In genomic region chr2:28393115-28393836, GRCh38 we compare ENCODE assay signal across 7 cellular contexts. TPM values are rescaled to one million over a fixed set of nuclear protein-coding genes. Genes with fewer than 3 reads are reported as not detected.
DNase-seq lines count a peak whose midpoint lies in the region; ATAC-seq and TF ChIP-seq lines count a peak whose summit lies in the region.

No MANE protein-coding gene starts in this region.

- peaks cover 15% of the 10 kb centered on the region for H3K4me1 Mint-ChIP-seq in activated T-helper 17 cell treated with anti-CD3 and anti-CD28 coated beads, Interleukin-2, amount 50 U/mL, for 72 hours
- peaks cover 30% of the 10 kb centered on the region for H3K4me1 Mint-ChIP-seq in nephron progenitor cell

- peaks cover 0 to 6% (median 0%) of the 10 kb centered on the region in 4 donors for H3K36me3 ChIP-seq in upper lobe of left lung

- in situ Hi-C loops in GM13977 (cut with MboI; ENCODE audit: low pct_unique_long_range_greater_than_20kb, low sequenced_read_pairs, unreplicated experiment) = no loop called here

- TF ChIP-seq POLR2A in upper lobe of left lung (IDR thresholded peaks at IDR 0.05) = peak in 2 of 4 donors; percentile 1 to 79

- peaks cover 9% of the 10 kb centered on the region for H3K36me3 Mint-ChIP-seq in activated T-helper 17 cell treated with anti-CD3 and anti-CD28 coated beads, Interleukin-2, amount 50 U/mL, for 72 hours (ENCODE audit: low read depth)
- no peaks in the 10 kb centered on the region for H3K36me3 Mint-ChIP-seq in nephron progenitor cell (ENCODE audit: low read depth)

- peaks cover 1% of the 10 kb centered on the region for H3K9me3 Mint-ChIP-seq in activated T-helper 17 cell treated with anti-CD3 and anti-CD28 coated beads, Interleukin-2, amount 50 U/mL, for 72 hours
- no peaks in the 10 kb centered on the region for H3K9me3 Mint-ChIP-seq in nephron progenitor cell

- H3K27me3 Mint-ChIP-seq in activated T-helper 17 cell treated with anti-CD3 and anti-CD28 coated beads, Interleukin-2, amount 50 U/mL, for 72 hours = no peaks in the 10 kb centered on the region
- peaks cover 6% of the 10 kb centered on the region for H3K27me3 Mint-ChIP-seq in nephron progenitor cell (ENCODE audit: low read depth, poor library complexity)

- peak overlapping the region; percentile 62 to 86 (median 84) for H3K4me3 ChIP-seq in upper lobe of left lung

- no peak for ATAC-seq in activated T-helper 17 cell treated with anti-CD3 and anti-CD28 coated beads, Interleukin-2, amount 50 U/mL, for 72 hours (replicated peaks)
- ATAC-seq in upper lobe of left lung (ENCODE audit: low FRiP score in 2 of 2) (peak in 1 of 2 donors; percentile 20), GM19035 (IDR thresholded peaks at IDR 0.05; ENCODE audit: unreplicated experiment) (no peak)

- H3K27ac ChIP-seq in upper lobe of left lung = peak overlapping the region; percentile 98 to 100 (median 99)

- TF ChIP-seq EP300 in upper lobe of left lung (IDR thresholded peaks at IDR 0.05) = no peak

- no peaks in the 10 kb centered on the region for H3K9me3 ChIP-seq in upper lobe of left lung

- H3K27me3 ChIP-seq in upper lobe of left lung = no peaks in the 10 kb centered on the region

- H3K27ac Mint-ChIP-seq in activated T-helper 17 cell treated with anti-CD3 and anti-CD28 coated beads, Interleukin-2, amount 50 U/mL, for 72 hours = peak overlapping the region; percentile 90
- H3K27ac Mint-ChIP-seq in nephron progenitor cell = no peak overlapping the region

- WGBS in upper lobe of left lung, 2 donors = 0% methylated on average over 29 to 77 of the region's 81 CpGs

- peaks cover 16 to 40% (median 21%) of the 10 kb centered on the region in 4 donors for H3K4me1 ChIP-seq in upper lobe of left lung

- H3K4me3 Mint-ChIP-seq in activated T-helper 17 cell treated with anti-CD3 and anti-CD28 coated beads, Interleukin-2, amount 50 U/mL, for 72 hours = no peak overlapping the region
- no peak overlapping the region for H3K4me3 Mint-ChIP-seq in nephron progenitor cell

- TF ChIP-seq CTCF in GM13977 (IDR thresholded peaks at IDR 0.05; ENCODE audit: extremely low read depth, insufficient read depth, missing control alignments) (no peak), nephron progenitor cell (IDR thresholded peaks at IDR 0.05) (no peak), upper lobe of left lung (IDR thresholded peaks at IDR 0.05) (peak in 2 of 6 experiments; percentile 7 to 29)

- peak; percentile 73 for DNase-seq in GM13977 (ENCODE audit: low spot score)
- peak; percentile 24 for DNase-seq in NCI-H510A treated with DMSO at 0.1 percent for 48 hours (lab: John Stamatoyannopoulos, UW)
- DNase-seq in fibroblast of peridontal ligament (ENCODE audit: extremely low read depth) = peak; percentile 63
- DNase-seq in nephron progenitor cell = peak; percentile 71
- peak; percentile 64 to 94 for DNase-seq in upper lobe of left lung

RNA-seq across cellular contexts. Expression of gene FOSL2, which starts 0.6 kb away (rescaled TPM):
- total RNA-seq in activated T-helper 17 cell treated with anti-CD3 and anti-CD28 coated beads, Interleukin-2, amount 50 U/mL, for 72 hours = 100 to 1,000 TPM in 1 of 2 donors, 10 to 100 TPM in 1; 90.9 to 214 TPM
- 100 to 1,000 TPM in 3 of 6 donors, 10 to 100 TPM in 3; 71.0 to 137 (median 91.0) TPM for total RNA-seq in upper lobe of left lung

Comparison
In these comparisons a context has a peak if more than half of its experiments do, and no peak if none do; other contexts are left out.
1. DNase-seq: peak in every context shown above with its lines; median percentile 79 in upper lobe of left lung; 73 in GM13977; 71 in nephron progenitor cell; 63 in fibroblast of peridontal ligament; 24 in NCI-H510A treated with DMSO at 0.1 percent for 48 hours.